In genomic region chr6:29864037-29864795, GRCh38 we compare ENCODE assay signal across 1 cellular context.
TF ChIP-seq lines count a peak whose summit lies in the region.

No MANE protein-coding gene starts in this region.

TF ChIP-seq in GM23338, 12 proteins besides CTCF, POLR2A, EP300 and RAD21:
- TF ChIP-seq ZNF462 (CRISPR knock-in tag; IDR thresholded peaks at IDR 0.05), result no peak
- TF ChIP-seq EZH2 (IDR thresholded peaks at IDR 0.05; ENCODE audit: low read depth, unreplicated experiment), result no peak
- TF ChIP-seq EZH2phosphoT487 (IDR thresholded peaks at IDR 0.05; ENCODE audit: unreplicated experiment), result no peak
- no peak for TF ChIP-seq POLR2AphosphoS5 (IDR thresholded peaks at IDR 0.05; ENCODE audit: low read depth)
- no peak for TF ChIP-seq JUNB (IDR thresholded peaks at IDR 0.05; ENCODE audit: unreplicated experiment)
- TF ChIP-seq CREB1 (CRISPR knock-in tag; IDR thresholded peaks at IDR 0.05; ENCODE audit: low read depth), result no peak
- no peak for TF ChIP-seq ETS1 (IDR thresholded peaks at IDR 0.05)
- no peak for TF ChIP-seq REST (IDR thresholded peaks at IDR 0.05; ENCODE audit: unreplicated experiment)
- no peak for TF ChIP-seq NANOG (IDR thresholded peaks at IDR 0.05; ENCODE audit: borderline replicate concordance)
- TF ChIP-seq ZNF331 (CRISPR knock-in tag; IDR thresholded peaks at IDR 0.05; ENCODE audit: low read depth), result no peak
